9 cellular contexts compared by ENCODE assay signal in genomic region chr1:2313651-2314296, GRCh38.
DNase-seq lines count a peak whose midpoint lies in the region; ATAC-seq and TF ChIP-seq lines count a peak whose summit lies in the region.
"Had no signal": no experiment of that assay in that cellular context is flagged by ENCODE, and none has a peak within 500 bp of the region (broad histone marks: within the 10 kb centered on the region; RNA-seq: fewer than 3 reads in every experiment).

No MANE protein-coding gene starts in this region.

- intact Hi-C loops in Right ventricle myocardium inferior (cut with DNase I) (loop anchor here (2.0 kb wide), 2 partner anchors 81 to 119 kb away; partner anchors contain the start of gene FAAP20), left ventricle myocardium superior (cut with micrococcal nuclease) (no loop called here), vagina (cut with DNase I) (no loop called here)

- peak overlapping the region; percentile 72 for H3K27ac Mint-ChIP-seq in mesothelial cell of epicardium

- DNase-seq in Right ventricle myocardium inferior (ENCODE audit: missing footprints) (no peak), left ventricle myocardium superior (no peak), coronary artery (ENCODE audit: low spot score) (no peak), mesothelial cell of epicardium (ENCODE audit: low spot score in 2 of 2, unreplicated experiment in 2 of 2) (no peak), vagina (ENCODE audit: extremely low spot score in 2 of 2) (no peak), GOT3 (lab: John Stamatoyannopoulos, UW) (no peak), NCI-H2227 treated with DMSO at 0.1 percent for 48 hours (lab: John Stamatoyannopoulos, UW) (no peak), NCI-H748 (lab: John Stamatoyannopoulos, UW; ENCODE audit: unreplicated experiment) (no peak)
- DNase-seq: MM.1S had no signal

- H3K4me1 Mint-ChIP-seq in mesothelial cell of epicardium = peaks cover 20% of the 10 kb centered on the region

- H3K4me3 ChIP-seq in coronary artery (peak overlapping the region; percentile 76), vagina (peak overlapping the region; percentile 60 to 61)

- no peaks in the 10 kb centered on the region for H3K27me3 ChIP-seq in vagina

- TF ChIP-seq POLR2A in vagina (IDR thresholded peaks at IDR 0.05) = no peak

- no peaks in the 10 kb centered on the region for H3K9me3 Mint-ChIP-seq in mesothelial cell of epicardium

- peak overlapping the region; percentile 30 for H3K4me3 Mint-ChIP-seq in mesothelial cell of epicardium

- no peaks in the 10 kb centered on the region for H3K27me3 Mint-ChIP-seq in mesothelial cell of epicardium (ENCODE audit: low read depth)

- H3K27ac ChIP-seq in coronary artery (peak overlapping the region; percentile 84 to 93), vagina (peak overlapping the region; percentile 96)

- H3K9me3 ChIP-seq in vagina = no peaks in the 10 kb centered on the region

- H3K36me3 ChIP-seq in vagina = peaks cover 0 to 6% of the 10 kb centered on the region in 2 donors

- H3K36me3 Mint-ChIP-seq in mesothelial cell of epicardium = peaks cover 1% of the 10 kb centered on the region

- ATAC-seq in Right ventricle myocardium inferior = peak; percentile 1
- no peak for ATAC-seq in left ventricle myocardium superior

- no peak for TF ChIP-seq CTCF in coronary artery (IDR thresholded peaks at IDR 0.05)
- no peak for TF ChIP-seq CTCF in mesothelial cell of epicardium (IDR thresholded peaks at IDR 0.05; ENCODE audit: unreplicated experiment)
- no peak for TF ChIP-seq CTCF in vagina (IDR thresholded peaks at IDR 0.05)

- H3K4me1 ChIP-seq in vagina = peaks cover 64% of the 10 kb centered on the region
